ENCODE assay signal across 13 cellular contexts in the genomic region with DNA sequence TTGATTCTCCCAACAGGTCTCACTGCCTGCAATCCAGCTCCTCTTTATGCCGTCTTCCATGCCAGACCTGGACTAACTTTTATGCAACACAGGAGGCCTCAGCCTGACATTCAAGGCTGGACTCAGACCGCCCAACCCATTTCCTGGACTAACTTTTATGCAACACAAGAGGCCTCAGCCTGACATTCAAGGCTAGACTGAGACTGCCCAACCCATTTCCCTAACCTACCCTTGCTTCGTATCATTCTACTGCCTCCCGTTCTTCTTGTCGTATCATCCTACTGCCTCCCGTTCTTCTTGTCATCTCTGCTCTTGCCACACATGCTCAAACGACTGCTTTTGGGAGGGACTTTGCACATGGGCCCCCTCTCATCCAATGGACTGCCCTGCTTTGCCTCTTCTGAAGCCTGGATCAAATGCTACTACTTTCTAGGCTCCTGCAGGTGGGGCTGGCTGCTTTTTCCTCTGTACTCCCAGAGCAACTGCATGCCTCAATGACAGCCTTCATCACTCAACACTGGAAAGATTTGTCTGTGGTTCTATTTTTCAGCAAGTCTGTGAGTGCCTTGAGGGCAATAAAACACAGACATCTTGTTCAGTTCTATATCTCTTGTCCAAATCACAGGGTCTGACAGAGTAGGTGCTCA. TPM values are rescaled to one million over a fixed set of nuclear protein-coding genes. Genes with fewer than 3 reads are reported as not detected.
A peak's percentile ranks its signal among the peaks of the same experiment; 100 is the strongest.
DNase-seq lines count a peak whose midpoint lies in the region; ATAC-seq and TF ChIP-seq lines count a peak whose summit lies in the region.
"Had no signal": no experiment of that assay in that cellular context is flagged by ENCODE, and none has a peak within 500 bp of the region (broad histone marks: within the 10 kb centered on the region; RNA-seq: fewer than 3 reads in every experiment).

No MANE protein-coding gene starts in this region.

- H4K12ac ChIP-seq in trophoblast cell (ENCODE audit: low read depth, low read length), result no peak overlapping the region

- no peak for TF ChIP-seq CTCF in SK-N-SH (IDR thresholded peaks at IDR 0.05)
- TF ChIP-seq CTCF in endodermal cell (conservative IDR thresholded peaks at IDR 0.05), result peak; percentile 29

- H3K23ac ChIP-seq in trophoblast cell (ENCODE audit: low read length) (no peak overlapping the region), neuronal stem cell (ENCODE audit: low read depth, low read length, poor library complexity) (no peak overlapping the region)

- H2AFZ ChIP-seq in SK-N-SH (ENCODE audit: low read depth) (no peak overlapping the region), trophoblast cell (ENCODE audit: insufficient read depth, low read length, poor library complexity) (no peak overlapping the region), neuronal stem cell (ENCODE audit: low read length) (no peak overlapping the region)

- no peaks in the 10 kb centered on the region for H3K27me3 Mint-ChIP-seq in endodermal cell (ENCODE audit: insufficient read depth)

- H3K18ac ChIP-seq in trophoblast cell (ENCODE audit: low read length) (peak overlapping the region; percentile 7), neuronal stem cell (ENCODE audit: low read length) (no peak overlapping the region)

- H3K9me3 Mint-ChIP-seq in endodermal cell, result no peaks in the 10 kb centered on the region

- H2AK5ac ChIP-seq in trophoblast cell (ENCODE audit: low read length) (no peak overlapping the region), neuronal stem cell (ENCODE audit: low read depth, low read length) (no peak overlapping the region)

- no peak for DNase-seq in SK-N-SH
- peak; percentile 93 for DNase-seq in SK-MEL-5 (ENCODE audit: low read depth, low spot score)
- DNase-seq in endodermal cell, result peak; percentile 53
- no peak for DNase-seq in trophoblast cell
- no peak for DNase-seq in HuH-7.5 (ENCODE audit: low spot score)
- DNase-seq in amniotic stem cell (lab: John Stamatoyannopoulos, UW), result no peak
- DNase-seq in neuronal stem cell (ENCODE audit: low spot score), result no peak
- DNase-seq: 8988T, NCI-H2171, T1000 had no signal

- CTCF ChIA-PET in SK-N-SH (lab: Yijun Ruan, JAX), result interaction anchor here (1.5 kb wide), 1 partner anchor 211 kb away, joined by 3 read pairs; no protein-coding TSS in a partner anchor

- 87% methylated on average over 7 of the region's 7 CpGs for WGBS in SK-N-SH (ENCODE audit: low lambda C conversion rate)
- WGBS in endodermal cell (ENCODE audit: insufficient coverage in 1 of 2, insufficient read length in 1 of 2), 2 experiments, result 87 to 90% methylated on average over 7 of the region's 7 CpGs
- no CpG with 5 or more reads among the region's 7 CpGs for WGBS in trophoblast cell (ENCODE audit: extremely low coverage, insufficient coverage, insufficient read length)
- no CpG with 5 or more reads among the region's 7 CpGs for WGBS in neuronal stem cell (ENCODE audit: extremely low coverage in 2 of 2, insufficient read length in 2 of 2, insufficient replicate concordance in 1 of 2), 2 donors

- H4K8ac ChIP-seq in trophoblast cell (ENCODE audit: low read depth, low read length), result no peak overlapping the region
- no peak overlapping the region for H4K8ac ChIP-seq in neuronal stem cell (ENCODE audit: low read depth, low read length)

- H3K27ac ChIP-seq in SK-N-SH (ENCODE audit: low read depth in 2 of 2, low read length in 1 of 2), result no peak overlapping the region
- no peak overlapping the region for H3K27ac ChIP-seq in endodermal cell (ENCODE audit: low read depth, low read length)
- no peak overlapping the region for H3K27ac ChIP-seq in trophoblast cell (ENCODE audit: low read depth, low read length)
- H3K27ac ChIP-seq in neuronal stem cell (replicated peaks; ENCODE audit: low read length), result no peak overlapping the region

- H3K9me2 ChIP-seq in SK-N-SH, result no peaks in the 10 kb centered on the region

- H3K27me3 ChIP-seq in SK-N-SH (ENCODE audit: insufficient read depth) (no peaks in the 10 kb centered on the region), endodermal cell (ENCODE audit: control insufficient read depth, insufficient read depth, low read length, poor library complexity, severe bottlenecking) (no peaks in the 10 kb centered on the region), trophoblast cell (ENCODE audit: insufficient read depth, low read length) (no peaks in the 10 kb centered on the region), neuronal stem cell (ENCODE audit: control insufficient read depth in 3 of 3, insufficient read depth in 3 of 3, low read depth in 1 of 3, low read length in 3 of 3) (no peaks in the 10 kb centered on the region)

- no peak overlapping the region for H2BK15ac ChIP-seq in neuronal stem cell (ENCODE audit: low read length)

- TF ChIP-seq RAD21 in SK-N-SH (IDR thresholded peaks at IDR 0.05; ENCODE audit: low read length), result no peak

- POLR2A ChIA-PET in SK-N-SH (lab: Yijun Ruan, JAX), result no interaction called here

- peaks cover 5 to 14% of the 10 kb centered on the region in 2 experiments; a peak in 1 of 4 replicates for H3K4me1 ChIP-seq in SK-N-SH (ENCODE audit: control insufficient read depth in 1 of 2, insufficient read depth in 2 of 2, low read depth in 1 of 2, low read length in 1 of 2)
- H3K4me1 ChIP-seq in endodermal cell (ENCODE audit: control insufficient read depth, insufficient read depth, low read length), result peaks cover 8% of the 10 kb centered on the region
- H3K4me1 ChIP-seq in trophoblast cell (ENCODE audit: control insufficient read depth in 1 of 2, insufficient read depth in 2 of 2, low read length in 2 of 2), result peaks cover 53 to 63% of the 10 kb centered on the region in 2 experiments
- no peaks in the 10 kb centered on the region for H3K4me1 ChIP-seq in neuronal stem cell (ENCODE audit: control insufficient read depth in 2 of 2, insufficient read depth in 1 of 2, low read depth in 1 of 2, low read length in 2 of 2)

- ATAC-seq in SK-N-SH treated with all-trans-retinoic acid at 6 μM for 48 hours, result 0 out of 3 replicates have a peak, but pooled peaks have one; percentile 33

- H3K4me3 Mint-ChIP-seq in endodermal cell, result no peak overlapping the region

- peaks cover 9% of the 10 kb centered on the region for H3K36me3 Mint-ChIP-seq in endodermal cell (ENCODE audit: low read depth)

- H3K79me1 ChIP-seq in trophoblast cell (ENCODE audit: low read length) (peaks cover 16% of the 10 kb centered on the region), neuronal stem cell (ENCODE audit: low read depth, low read length) (no peaks in the 10 kb centered on the region)

- in situ Hi-C loops in SK-MEL-5 (cut with HindIII; ENCODE audit: low pct_unique_long_range_greater_than_20kb, low sequenced_read_pairs), result no loop called here

- no peak overlapping the region for H2BK12ac ChIP-seq in trophoblast cell (ENCODE audit: low read length)
- H2BK12ac ChIP-seq in neuronal stem cell (ENCODE audit: low read length), result no peak overlapping the region

- peaks cover 52% of the 10 kb centered on the region for H4K20me1 ChIP-seq in SK-N-SH (ENCODE audit: insufficient read depth)

- H3K14ac ChIP-seq in trophoblast cell (ENCODE audit: low read length), result no peak overlapping the region
- no peak overlapping the region for H3K14ac ChIP-seq in neuronal stem cell (ENCODE audit: low read length)

- H3F3A ChIP-seq in SK-N-SH (replicated peaks; ENCODE audit: insufficient read depth), result peaks cover 6% of the 10 kb centered on the region

- H4K91ac ChIP-seq in trophoblast cell (ENCODE audit: low read depth, low read length), result no peak overlapping the region
- no peak overlapping the region for H4K91ac ChIP-seq in neuronal stem cell (ENCODE audit: low read depth, low read length, poor library complexity)

- H3K4me2 ChIP-seq in SK-N-SH (no peak overlapping the region), trophoblast cell (ENCODE audit: low read length) (no peak overlapping the region), neuronal stem cell (ENCODE audit: insufficient read depth, low read length, poor library complexity, severe bottlenecking) (no peak overlapping the region)

- no peak overlapping the region for H3K9ac ChIP-seq in SK-N-SH
- H3K9ac ChIP-seq in endodermal cell (ENCODE audit: extremely low read depth, low read length, poor library complexity, severe bottlenecking), result no peak overlapping the region
- H3K9ac ChIP-seq in trophoblast cell (ENCODE audit: low read length), result no peak overlapping the region
- no peak overlapping the region for H3K9ac ChIP-seq in neuronal stem cell (ENCODE audit: low read depth, low read length, poor library complexity)

- peaks cover 65% of the 10 kb centered on the region; the same call in 1 of the 2 replicates for H3K79me2 ChIP-seq in SK-N-SH (ENCODE audit: insufficient read depth)
- peaks cover 31% of the 10 kb centered on the region for H3K79me2 ChIP-seq in trophoblast cell (ENCODE audit: control insufficient read depth, insufficient read depth, low read length, poor library complexity)

- H2BK5ac ChIP-seq in trophoblast cell (ENCODE audit: low read depth, low read length, poor library complexity) (no peak overlapping the region), neuronal stem cell (ENCODE audit: low read length) (no peak overlapping the region)

- H3K4ac ChIP-seq in trophoblast cell (ENCODE audit: low read depth, low read length) (peak overlapping the region; percentile 31), neuronal stem cell (ENCODE audit: low read length) (no peak overlapping the region)

- H3K27ac Mint-ChIP-seq in endodermal cell, result no peak overlapping the region

- H3K36me3 ChIP-seq in SK-N-SH (replicated peaks in 1 of 2; ENCODE audit: control insufficient read depth in 1 of 2, insufficient read depth in 2 of 2, low read length in 1 of 2) (peaks cover 0 to 6% of the 10 kb centered on the region in 2 experiments), endodermal cell (ENCODE audit: control insufficient read depth, insufficient read depth, low read length) (peaks cover 9% of the 10 kb centered on the region), trophoblast cell (ENCODE audit: control insufficient read depth in 1 of 2, insufficient read depth in 2 of 2, low read length in 2 of 2) (peaks cover 30 to 45% of the 10 kb centered on the region in 2 experiments), neuronal stem cell (replicated peaks in 1 of 2; ENCODE audit: control insufficient read depth in 2 of 2, insufficient read depth in 2 of 2, low read length in 2 of 2) (no peaks in the 10 kb centered on the region)

- TF ChIP-seq EP300 in SK-N-SH (IDR thresholded peaks at IDR 0.05; ENCODE audit: borderline replicate concordance in 1 of 2, low read depth in 1 of 2, low read length in 1 of 2), result no peak

- H2BK120ac ChIP-seq in trophoblast cell (ENCODE audit: insufficient read depth, low read length, poor library complexity) (no peak overlapping the region), neuronal stem cell (ENCODE audit: low read depth, low read length) (no peak overlapping the region)

- peaks cover 21% of the 10 kb centered on the region for H3K4me1 Mint-ChIP-seq in endodermal cell

- H3K9me3 ChIP-seq in SK-N-SH (no peaks in the 10 kb centered on the region), endodermal cell (ENCODE audit: control insufficient read depth, low read length) (no peaks in the 10 kb centered on the region), trophoblast cell (ENCODE audit: insufficient read depth, low read depth, low read length) (no peaks in the 10 kb centered on the region), neuronal stem cell (replicated peaks in 1 of 2; ENCODE audit: control insufficient read depth in 2 of 2, insufficient read depth in 1 of 2, low read depth in 1 of 2, low read length in 2 of 2) (no peaks in the 10 kb centered on the region)

- H3K4me3 ChIP-seq in SK-N-SH (ENCODE audit: low read depth in 2 of 2, low read length in 1 of 2), result no peak overlapping the region
- H3K4me3 ChIP-seq in endodermal cell (ENCODE audit: low read length), result no peak overlapping the region
- no peak overlapping the region for H3K4me3 ChIP-seq in trophoblast cell (ENCODE audit: low read depth, low read length)
- no peak overlapping the region for H3K4me3 ChIP-seq in neuronal stem cell (ENCODE audit: low read length in 2 of 2)

RNA-seq across cellular contexts. Expression of a gene that starts 7.8 kb away (rescaled TPM):
- polyA plus RNA-seq in SK-N-SH (2012; rRNA removed), result 15.3 and 16.5 TPM in 2 replicates
- 6.5 and 9.7 TPM in 2 replicates for polyA plus RNA-seq in SK-N-SH (2012; cell fraction: cytosol; rRNA removed)
- polyA plus RNA-seq in SK-N-SH (2012; cell fraction: nucleus; rRNA removed), result 27.1 and 28.3 TPM in 2 replicates
- 38.2 and 46.8 TPM in 2 replicates for total RNA-seq in SK-MEL-5 (2014; rRNA removed; shearing (Covaris generic))
- polyA plus RNA-seq in SK-MEL-5 (2015; cell fraction: cytosol; rRNA removed), result 74.7 and 84.0 TPM in 2 replicates
- polyA plus RNA-seq in SK-MEL-5 (2015; cell fraction: nucleus; rRNA removed), result 113 and 122 TPM in 2 replicates
- 10 to 100 TPM; 12.1 to 13.7 TPM for total RNA-seq in endodermal cell
- 7.3 TPM for polyA plus RNA-seq in endodermal cell (2013, experiment 1 of 2)
- 6.9 TPM for polyA plus RNA-seq in endodermal cell (2013, experiment 2 of 2)
- polyA plus RNA-seq in trophoblast cell (2013), result 43.9 and 46.1 TPM in 2 replicates
- 4.9 TPM for polyA plus RNA-seq in neuronal stem cell (2013, experiment 1 of 2)
- 4.8 TPM for polyA plus RNA-seq in neuronal stem cell (2013, experiment 2 of 2)

RNA-seq across cellular contexts. Expression of a gene that starts 29.6 kb away (rescaled TPM):
- 14.4 and 17.4 TPM in 2 replicates for polyA plus RNA-seq in SK-N-SH (2012; rRNA removed)
- 4.5 and 8.5 TPM in 2 replicates for polyA plus RNA-seq in SK-N-SH (2012; cell fraction: cytosol; rRNA removed)
- 29.2 and 38.1 TPM in 2 replicates for polyA plus RNA-seq in SK-N-SH (2012; cell fraction: nucleus; rRNA removed)
- total RNA-seq in SK-MEL-5 (2014; rRNA removed; shearing (Covaris generic)), result 3.4 and 4.0 TPM in 2 replicates
- 3.5 and 4.9 TPM in 2 replicates for polyA plus RNA-seq in SK-MEL-5 (2015; cell fraction: cytosol; rRNA removed)
- 8.3 and 13.8 TPM in 2 replicates for polyA plus RNA-seq in SK-MEL-5 (2015; cell fraction: nucleus; rRNA removed)
- total RNA-seq in endodermal cell, result 10 to 100 TPM; 19.2 to 19.5 TPM
- polyA plus RNA-seq in endodermal cell (2013, experiment 1 of 2), result 8.4 TPM
- polyA plus RNA-seq in endodermal cell (2013, experiment 2 of 2), result 10.1 TPM
- 41.1 and 44.2 TPM in 2 replicates for polyA plus RNA-seq in trophoblast cell (2013)
- polyA plus RNA-seq in neuronal stem cell (2013, experiment 1 of 2), result 13.2 TPM
- polyA plus RNA-seq in neuronal stem cell (2013, experiment 2 of 2), result 14.0 TPM

RNA-seq across cellular contexts. Expression of a gene that starts 37.8 kb away (rescaled TPM):
- 37.5 and 75.2 TPM in 2 replicates for polyA plus RNA-seq in SK-N-SH (2012; rRNA removed)
- polyA plus RNA-seq in SK-N-SH (2012; cell fraction: cytosol; rRNA removed), result 57.9 and 75.1 TPM in 2 replicates
- 121 and 150 TPM in 2 replicates for polyA plus RNA-seq in SK-N-SH (2012; cell fraction: nucleus; rRNA removed)
- 54.6 and 62.9 TPM in 2 replicates for total RNA-seq in SK-MEL-5 (2014; rRNA removed; shearing (Covaris generic))
- polyA plus RNA-seq in SK-MEL-5 (2015; cell fraction: cytosol; rRNA removed), result 201 and 252 TPM in 2 replicates
- 72.8 and 89.8 TPM in 2 replicates for polyA plus RNA-seq in SK-MEL-5 (2015; cell fraction: nucleus; rRNA removed)
- total RNA-seq in endodermal cell, result 100 to 1,000 TPM; 191 to 195 TPM
- 147 TPM for polyA plus RNA-seq in endodermal cell (2013, experiment 1 of 2)
- 128 TPM for polyA plus RNA-seq in endodermal cell (2013, experiment 2 of 2)
- 188 and 193 TPM in 2 replicates for polyA plus RNA-seq in trophoblast cell (2013)
- 131 TPM for polyA plus RNA-seq in neuronal stem cell (2013, experiment 1 of 2)
- polyA plus RNA-seq in neuronal stem cell (2013, experiment 2 of 2), result 132 TPM

RNA-seq across cellular contexts. Expression of a gene that starts 37.9 kb away (rescaled TPM):
- polyA plus RNA-seq in SK-N-SH (2012; rRNA removed), result 5.8 and 7.9 TPM in 2 replicates
- 3.3 and 5.5 TPM in 2 replicates for polyA plus RNA-seq in SK-N-SH (2012; cell fraction: cytosol; rRNA removed)
- polyA plus RNA-seq in SK-N-SH (2012; cell fraction: nucleus; rRNA removed), result 8.3 and 9.8 TPM in 2 replicates
- 0.59 and 0.82 TPM in 2 replicates for total RNA-seq in SK-MEL-5 (2014; rRNA removed; shearing (Covaris generic))
- polyA plus RNA-seq in SK-MEL-5 (2015; cell fraction: cytosol; rRNA removed), result 2.9 and 4.2 TPM in 2 replicates
- polyA plus RNA-seq in SK-MEL-5 (2015; cell fraction: nucleus; rRNA removed), result 6.9 and 7.3 TPM in 2 replicates
- total RNA-seq in endodermal cell, result 1 to 10 TPM; 6.1 to 7.2 TPM
- polyA plus RNA-seq in endodermal cell (2013, experiment 1 of 2), result 6.6 TPM
- polyA plus RNA-seq in endodermal cell (2013, experiment 2 of 2), result 4.5 TPM
- 1.8 and 2.1 TPM in 2 replicates for polyA plus RNA-seq in trophoblast cell (2013)
- polyA plus RNA-seq in neuronal stem cell (2013, experiment 1 of 2), result 4.8 TPM
- 4.9 TPM for polyA plus RNA-seq in neuronal stem cell (2013, experiment 2 of 2)

RNA-seq across cellular contexts. Expression of a gene that starts 52.2 kb away (rescaled TPM):
- not detected in 2 replicates for polyA plus RNA-seq in SK-N-SH (2012; rRNA removed)
- not detected in 2 replicates for polyA plus RNA-seq in SK-N-SH (2012; cell fraction: cytosol; rRNA removed)
- polyA plus RNA-seq in SK-N-SH (2012; cell fraction: nucleus; rRNA removed), result 0.02 and 0.12 TPM in 2 replicates
- total RNA-seq in SK-MEL-5 (2014; rRNA removed; shearing (Covaris generic)), result not detected in 2 replicates
- not detected in 2 replicates for polyA plus RNA-seq in SK-MEL-5 (2015; cell fraction: cytosol; rRNA removed)
- not detected in 2 replicates for polyA plus RNA-seq in SK-MEL-5 (2015; cell fraction: nucleus; rRNA removed)
- total RNA-seq in endodermal cell, result not detected
- not detected for polyA plus RNA-seq in endodermal cell (2013, experiment 1 of 2)
- polyA plus RNA-seq in endodermal cell (2013, experiment 2 of 2), result not detected
- polyA plus RNA-seq in trophoblast cell (2013), result 0.19 and 0.25 TPM in 2 replicates
- 0.01 TPM for polyA plus RNA-seq in neuronal stem cell (2013, experiment 1 of 2)
- polyA plus RNA-seq in neuronal stem cell (2013, experiment 2 of 2), result 0.04 TPM
- total RNA-seq: bronchial epithelial cell, epithelial cell of proximal tubule had no signal

Comparison
In these comparisons a context has a peak if more than half of its experiments do, and no peak if none do; other contexts are left out.
1. DNase-seq: peak in SK-MEL-5 (single experiment) and endodermal cell (single experiment); none in SK-N-SH (single experiment), trophoblast cell (0 of 2), HuH-7.5 (single experiment), amniotic stem cell (single experiment) and neuronal stem cell (single experiment).